Comparison of ENCODE assay signal across 6 cellular contexts in the genomic region with DNA sequence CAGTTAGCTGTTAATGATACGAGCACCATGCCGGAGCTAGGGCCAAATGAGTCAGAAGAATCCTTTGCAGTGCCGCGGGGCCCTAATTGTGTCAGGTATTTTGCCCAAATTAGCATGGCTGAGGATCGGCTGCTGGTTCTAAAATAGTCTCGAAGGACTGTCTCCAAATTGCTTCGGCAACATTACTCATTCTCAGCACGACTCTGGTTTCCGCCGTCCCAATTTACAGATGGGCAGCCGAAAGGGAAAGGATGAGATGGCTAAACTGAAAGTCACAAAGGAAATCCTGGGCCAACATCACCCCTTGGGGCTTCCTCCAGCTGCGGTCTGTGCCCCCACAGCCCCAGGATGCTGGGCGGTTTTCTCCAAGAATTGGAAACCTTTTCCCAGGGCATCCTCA.
"Had no signal": no experiment of that assay in that cellular context is flagged by ENCODE, and none has a peak within 500 bp of the region (broad histone marks: within the 10 kb centered on the region; RNA-seq: fewer than 3 reads in every experiment).

No MANE protein-coding gene starts in this region.

- DNase-seq: H9, HCEC 1CT, KBM-7 had no signal

- ATAC-seq: GM23338, HepG2 had no signal

- H3K27ac ChIP-seq: KMS-11 had no signal
